ENCODE assay signal across 1 cellular context in the genomic region with DNA sequence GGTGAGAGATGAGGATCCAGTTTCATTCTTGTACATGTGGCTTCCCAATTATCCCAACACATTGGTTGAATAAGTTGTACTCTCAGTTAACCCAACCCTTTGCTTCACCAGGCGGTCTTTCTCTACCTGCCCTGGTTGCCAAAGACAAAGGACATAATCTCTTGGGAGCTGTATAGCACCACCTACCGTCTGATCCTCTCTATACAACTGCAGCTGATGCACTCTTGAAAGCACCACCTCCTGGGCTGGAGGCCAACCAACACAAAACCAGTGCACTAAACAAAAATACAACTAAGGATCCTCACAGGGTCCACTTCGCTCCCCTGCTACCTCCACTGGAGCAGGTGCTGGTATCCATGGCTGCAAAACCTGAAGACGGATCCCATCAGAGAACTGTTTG.
TF ChIP-seq lines count a peak whose summit lies in the region.

No MANE protein-coding gene starts in this region.

TF ChIP-seq in GM23338, 12 proteins besides CTCF, POLR2A, EP300 and RAD21 (continued from another document):
- TF ChIP-seq STAT1 (IDR thresholded peaks at IDR 0.05; ENCODE audit: unreplicated experiment): no peak
- TF ChIP-seq ZNF114 (CRISPR knock-in tag; IDR thresholded peaks at IDR 0.05): no peak
